In the genomic region with DNA sequence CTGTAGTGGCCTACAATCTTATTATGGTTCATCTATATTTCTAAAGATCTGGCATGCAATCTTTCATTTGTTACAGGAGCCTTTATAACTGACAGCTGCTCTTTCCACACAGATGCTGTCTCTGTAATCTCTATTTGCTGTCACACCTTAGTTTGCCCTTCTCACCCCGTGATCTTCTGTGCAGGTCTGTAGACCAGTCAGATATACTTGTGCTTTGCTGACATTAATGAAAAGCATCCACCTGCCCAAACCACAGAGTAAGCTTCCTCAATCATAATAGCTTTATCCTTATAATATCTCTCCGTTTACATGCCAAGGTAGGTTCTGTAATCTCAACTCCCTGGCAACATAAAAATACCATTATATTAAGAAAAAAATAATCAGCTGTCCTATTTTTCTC, we compare ENCODE assay signal across 21 cellular contexts.
DNase-seq lines count a peak whose midpoint lies in the region; ATAC-seq, FAIRE-seq and TF ChIP-seq lines count a peak whose summit lies in the region.
"Had no signal": no experiment of that assay in that cellular context is flagged by ENCODE, and none has a peak within 500 bp of the region (broad histone marks: within the 10 kb centered on the region; RNA-seq: fewer than 3 reads in every experiment).

No MANE protein-coding gene starts in this region.

- no peak overlapping the region for H3K9ac ChIP-seq in astrocyte (ENCODE audit: low read length)

- ATAC-seq in HG02870 (IDR thresholded peaks at IDR 0.05; ENCODE audit: unreplicated experiment): no peak

- H3K79me2 ChIP-seq in astrocyte (ENCODE audit: insufficient read depth, low read length): no peaks in the 10 kb centered on the region

- H3K4me2 ChIP-seq in astrocyte (ENCODE audit: low read length): no peak overlapping the region

- H3K4me3 Mint-ChIP-seq in astrocyte (ENCODE audit: unreplicated experiment): no peak overlapping the region
- H3K4me3 Mint-ChIP-seq: CD4-positive, CD25-positive, alpha-beta regulatory T cell; IgD-negative memory B cell had no signal

- H3K27ac ChIP-seq in astrocyte (ENCODE audit: low read depth, low read length): no peak overlapping the region
- H3K27ac ChIP-seq in small intestine (ENCODE audit: low read depth in 1 of 2, low read length in 1 of 2): no peak overlapping the region
- H3K27ac ChIP-seq: HL-60, SK-N-MC had no signal

- DNase-seq in NCI-H345 (lab: John Stamatoyannopoulos, UW) (peak; percentile 9), NCI-H345 treated with DMSO at 0.1 percent for 48 hours (lab: John Stamatoyannopoulos, UW; ENCODE audit: unreplicated experiment) (no peak), HT-29 (ENCODE audit: low spot score) (peak; percentile 50), astrocyte (ENCODE audit: low read depth) (no peak), small intestine (peak; percentile 45), middle frontal gyrus (ENCODE audit: extremely low spot score, low spot score) (no peak)
- DNase-seq: BE2C; CD4-positive, CD25-positive, alpha-beta regulatory T cell; DND-41; H7; Karpas-422; NCI-H1436 treated with DMSO at 0.1 percent for 48 hours; NCI-H2081 treated with DMSO at 0.1 percent for 48 hours; NK-92 treated with Interleukin-12 subunit alpha and Interleukin-12 subunit beta, amount 100 ng/mL, for 24 hours; Right ventricle myocardium superior had no signal

- FAIRE-seq in astrocyte (lab: Jason Lieb, UNC): no peak
- FAIRE-seq in small intestine (lab: Jason Lieb, UNC): no peak
- FAIRE-seq: A204.1, HTR-8/SVneo had no signal

- TF ChIP-seq CTCF in astrocyte (IDR thresholded peaks at IDR 0.05; ENCODE audit: insufficient read depth, low read depth, low read length): no peak

- no peaks in the 10 kb centered on the region for H3K27me3 ChIP-seq in astrocyte (ENCODE audit: insufficient read depth, low read length)
- H3K27me3 ChIP-seq in small intestine (ENCODE audit: control insufficient read depth in 2 of 2, insufficient read depth in 2 of 2, low read length in 2 of 2): no peaks in the 10 kb centered on the region
- H3K27me3 ChIP-seq: BE2C had no signal

- peak overlapping the region; percentile 3 for H3K27ac Mint-ChIP-seq in astrocyte (ENCODE audit: unreplicated experiment)
- H3K27ac Mint-ChIP-seq: CD4-positive, CD25-positive, alpha-beta regulatory T cell; IgD-negative memory B cell had no signal

- no peaks in the 10 kb centered on the region for H3K27me3 Mint-ChIP-seq in astrocyte (ENCODE audit: low read depth, unreplicated experiment)
- H3K27me3 Mint-ChIP-seq: CD4-positive, CD25-positive, alpha-beta regulatory T cell; IgD-negative memory B cell had no signal

- H3K9me3 ChIP-seq in astrocyte (ENCODE audit: insufficient read depth, low read depth, low read length): no peaks in the 10 kb centered on the region
- no peaks in the 10 kb centered on the region for H3K9me3 ChIP-seq in small intestine (ENCODE audit: control insufficient read depth, low read depth)
- H3K9me3 ChIP-seq: BE2C had no signal

- H4K20me1 ChIP-seq in astrocyte (ENCODE audit: insufficient read depth, low read length): no peaks in the 10 kb centered on the region

- WGBS in small intestine, 3 donors: 16 to 64% (median 34%) methylated on average over 2 of the region's 2 CpGs

- no peaks in the 10 kb centered on the region for H3K9me3 Mint-ChIP-seq in astrocyte (ENCODE audit: unreplicated experiment)
- H3K9me3 Mint-ChIP-seq: IgD-negative memory B cell had no signal

- no peaks in the 10 kb centered on the region for H3K4me1 ChIP-seq in astrocyte (ENCODE audit: insufficient read depth, low read length)
- no peaks in the 10 kb centered on the region for H3K4me1 ChIP-seq in small intestine (ENCODE audit: control insufficient read depth in 2 of 2, insufficient read depth in 1 of 2, low read depth in 1 of 2, low read length in 1 of 2)
- H3K4me1 ChIP-seq: BE2C had no signal

- H3K36me3 ChIP-seq in astrocyte (ENCODE audit: insufficient read depth, low read length) (no peaks in the 10 kb centered on the region), small intestine (ENCODE audit: control insufficient read depth in 2 of 2, insufficient read depth in 2 of 2, low read length in 2 of 2) (no peaks in the 10 kb centered on the region)
- H3K36me3 ChIP-seq: BE2C had no signal

- no peaks in the 10 kb centered on the region for H3K36me3 Mint-ChIP-seq in astrocyte (ENCODE audit: low read depth, unreplicated experiment)
- H3K36me3 Mint-ChIP-seq: CD4-positive, CD25-positive, alpha-beta regulatory T cell; IgD-negative memory B cell had no signal

- H3K4me3 ChIP-seq in astrocyte (ENCODE audit: insufficient read depth, low read depth, low read length) (no peak overlapping the region), small intestine (ENCODE audit: low read depth in 1 of 2, low read length in 2 of 2) (no peak overlapping the region)
- H3K4me3 ChIP-seq: SK-N-MC had no signal

- no peaks in the 10 kb centered on the region for H3K4me1 Mint-ChIP-seq in astrocyte (ENCODE audit: low read depth, unreplicated experiment)
- H3K4me1 Mint-ChIP-seq: CD4-positive, CD25-positive, alpha-beta regulatory T cell; IgD-negative memory B cell had no signal

- H2AFZ ChIP-seq in astrocyte (ENCODE audit: low read depth, low read length): no peak overlapping the region

Comparison
In these comparisons a context has a peak if more than half of its experiments do, and no peak if none do; other contexts are left out.
1. DNase-seq: peak in NCI-H345 (single experiment), HT-29 (single experiment) and small intestine (single experiment); none in NCI-H345 treated with DMSO at 0.1 percent for 48 hours (single experiment), astrocyte (single experiment) and middle frontal gyrus (single experiment).